14 cellular contexts compared by ENCODE assay signal in genomic region chr19:6729573-6730152, GRCh38. TPM values are rescaled to one million over a fixed set of nuclear protein-coding genes. Genes with fewer than 3 reads are reported as not detected.
DNase-seq lines count a peak whose midpoint lies in the region; ATAC-seq, FAIRE-seq and TF ChIP-seq lines count a peak whose summit lies in the region.
"Had no signal": no experiment of that assay in that cellular context is flagged by ENCODE, and none has a peak within 500 bp of the region (broad histone marks: within the 10 kb centered on the region; RNA-seq: fewer than 3 reads in every experiment).

No MANE protein-coding gene starts in this region.

- no peak for TF ChIP-seq CTCF in upper lobe of left lung (IDR thresholded peaks at IDR 0.05)

- no peak for TF ChIP-seq POLR2A in upper lobe of left lung (IDR thresholded peaks at IDR 0.05)
- no peak for TF ChIP-seq POLR2A in GM12891 (IDR thresholded peaks at IDR 0.05; ENCODE audit: low read depth, low read length)

- intact Hi-C loops in Right ventricle myocardium inferior (cut with DNase I) (no loop called here), left ventricle myocardium superior (cut with micrococcal nuclease) (no loop called here)

- H3K27me3 ChIP-seq in mucosa of stomach (ENCODE audit: control insufficient read depth, insufficient read depth, low read length), result no peaks in the 10 kb centered on the region
- no peaks in the 10 kb centered on the region for H3K27me3 ChIP-seq in upper lobe of left lung

- H3K36me3 ChIP-seq in mucosa of stomach (ENCODE audit: control insufficient read depth, insufficient read depth, low read length) (peaks cover 7% of the 10 kb centered on the region), upper lobe of left lung (peaks cover 7 to 33% (median 25%) of the 10 kb centered on the region in 4 donors)

- DNase-seq in Right ventricle myocardium inferior (ENCODE audit: missing footprints), result peak; percentile 52
- no peak for DNase-seq in left ventricle myocardium superior
- DNase-seq in upper lobe of left lung, result peak in 1 of 2 donors; percentile 63
- no peak for DNase-seq in GM12891 (ENCODE audit: insufficient read length, low spot score)
- DNase-seq: 8988T, DMS79, NCI-H748 treated with DMSO at 0.1 percent for 48 hours, SW 1271 had no signal

- H3K9me3 ChIP-seq in mucosa of stomach (ENCODE audit: control insufficient read depth, low read length) (no peaks in the 10 kb centered on the region), upper lobe of left lung (no peaks in the 10 kb centered on the region)
- H3K9me3 ChIP-seq: psoas muscle had no signal

- no peak for ATAC-seq in Right ventricle myocardium inferior
- no peak for ATAC-seq in left ventricle myocardium superior
- no peak for ATAC-seq in upper lobe of left lung (ENCODE audit: low FRiP score in 2 of 2)
- ATAC-seq in GM18519 (IDR thresholded peaks at IDR 0.05; ENCODE audit: low FRiP score, unreplicated experiment), result no peak

- peak overlapping the region; percentile 51 for H3K9ac ChIP-seq in mucosa of stomach (ENCODE audit: low read length)
- H3K9ac ChIP-seq: GM23248 had no signal

- H3K27ac ChIP-seq in upper lobe of left lung, result peak overlapping the region; percentile 60 to 83 (median 76)
- H3K27ac ChIP-seq: epithelial cell of prostate, GM23248, psoas muscle, VCaP had no signal

- WGBS in upper lobe of left lung, 2 donors, result 88 to 92% methylated on average over 19 to 23 of the region's 23 CpGs

- no peak for FAIRE-seq in GM12891 (lab: Jason Lieb, UNC)

- no peak for TF ChIP-seq EP300 in upper lobe of left lung (IDR thresholded peaks at IDR 0.05)

- H3K4me3 ChIP-seq in mucosa of stomach (ENCODE audit: low read length), result peak overlapping the region; percentile 44
- H3K4me3 ChIP-seq in upper lobe of left lung, result peak overlapping the region in 3 of 4 donors; percentile 26 to 44 (median 42)
- H3K4me3 ChIP-seq: GM23248, psoas muscle had no signal

- H3K4me1 ChIP-seq in mucosa of stomach (ENCODE audit: control insufficient read depth, insufficient read depth, low read length) (peaks cover 33% of the 10 kb centered on the region), upper lobe of left lung (peaks cover 13 to 30% (median 18%) of the 10 kb centered on the region in 4 donors)
- H3K4me1 ChIP-seq: psoas muscle had no signal

TF ChIP-seq in GM12891, 5 proteins besides CTCF, POLR2A, EP300 and RAD21:
- TF ChIP-seq POU2F2 (IDR thresholded peaks at IDR 0.05; ENCODE audit: low read depth, low read length) (no peak), TAF1 (IDR thresholded peaks at IDR 0.05; ENCODE audit: low read depth, low read length) (no peak)

RNA-seq across cellular contexts. Expression of gene GPR108, which starts 7.7 kb away (rescaled TPM):
- total RNA-seq in Right ventricle myocardium inferior (23.9 TPM), left ventricle myocardium superior (28.1 TPM), upper lobe of left lung (100 to 1,000 TPM in 1 of 6 donors, 10 to 100 TPM in 5; 51.6 to 105 (median 69.0) TPM)
- 44.9 TPM for polyA plus RNA-seq in GM12891 (2012; ENCODE audit: low read depth, missing spikeins)

RNA-seq across cellular contexts. Expression of gene C3, which starts 9.2 kb away (rescaled TPM):
- total RNA-seq in Right ventricle myocardium inferior, result 482 TPM
- total RNA-seq in left ventricle myocardium superior, result 398 TPM
- total RNA-seq in upper lobe of left lung, result 1,000 to 10,000 TPM in 2 of 6 donors, 100 to 1,000 TPM in 4; 461 to 1,221 (median 854) TPM
- 0.62 TPM for polyA plus RNA-seq in GM12891 (2012; ENCODE audit: low read depth, missing spikeins)

RNA-seq across cellular contexts. Expression of gene TRIP10, which starts 9.8 kb away (rescaled TPM):
- total RNA-seq in Right ventricle myocardium inferior (147 TPM), left ventricle myocardium superior (151 TPM), upper lobe of left lung (100 to 1,000 TPM in 2 of 6 donors, 10 to 100 TPM in 4; 59.6 to 423 (median 74.3) TPM)
- polyA plus RNA-seq in GM12891 (2012; ENCODE audit: low read depth, missing spikeins), result 44.5 TPM

RNA-seq across cellular contexts. Expression of gene SH2D3A, which starts 37.6 kb away (rescaled TPM):
- total RNA-seq in Right ventricle myocardium inferior (not detected), left ventricle myocardium superior (0.15 TPM), upper lobe of left lung (100 to 1,000 TPM in 1 of 6 donors, 10 to 100 TPM in 5; 24.9 to 109 (median 35.8) TPM)
- 6.5 TPM for polyA plus RNA-seq in GM12891 (2012; ENCODE audit: low read depth, missing spikeins)
- total RNA-seq: GM23248 had no signal
- polyA plus RNA-seq: GM23248 had no signal

RNA-seq across cellular contexts. Expression of gene VAV1, which starts 42.8 kb away (rescaled TPM):
- 3.1 TPM for total RNA-seq in Right ventricle myocardium inferior
- 2.6 TPM for total RNA-seq in left ventricle myocardium superior
- total RNA-seq in upper lobe of left lung, result 10 to 100 TPM; 13.9 to 53.4 (median 24.1) TPM
- 41.2 TPM for polyA plus RNA-seq in GM12891 (2012; ENCODE audit: low read depth, missing spikeins)
- total RNA-seq: GM23248 had no signal
- polyA plus RNA-seq: GM23248 had no signal
